Comparison of ENCODE assay signal across 1 cellular context in genomic region chr21:44510508-44511218, GRCh38.
TF ChIP-seq lines count a peak whose summit lies in the region.

No MANE protein-coding gene starts in this region.

TF ChIP-seq in neural cell, 6 proteins besides CTCF, POLR2A, EP300 and RAD21 (continued from another document):
- no peak for TF ChIP-seq REST (IDR thresholded peaks at IDR 0.05; ENCODE audit: borderline replicate concordance)
- TF ChIP-seq SMC3 (conservative IDR thresholded peaks at IDR 0.05; ENCODE audit: poor library complexity) = peak; percentile 62
- TF ChIP-seq TAF1 (IDR thresholded peaks at IDR 0.05; ENCODE audit: low read depth) = no peak
- no peak for TF ChIP-seq POLR2AphosphoS5 (IDR thresholded peaks at IDR 0.05)
- TF ChIP-seq MXI1 (conservative IDR thresholded peaks at IDR 0.05; ENCODE audit: poor library complexity, severe bottlenecking) = no peak
TF ChIP-seq in neural cell: peak in this region for 1.
